Comparison of ENCODE assay signal across 8 cellular contexts in genomic region chr22:30694638-30695350, GRCh38. TPM values are rescaled to one million over a fixed set of nuclear protein-coding genes. Genes with fewer than 3 reads are reported as not detected.
DNase-seq lines count a peak whose midpoint lies in the region; ATAC-seq and TF ChIP-seq lines count a peak whose summit lies in the region.

Gene OSBP2, plus strand, starts transcription at chr22:30694874. Its CDS starts 36 bp downstream, at chr22:30694910.

- peak within 1 kb of the TSS; percentile 98 for H3K4me2 ChIP-seq in mesendoderm (ENCODE audit: low read length)

- POLR2A ChIA-PET in activated CD8-positive, alpha-beta T cell treated with anti-CD3 and anti-CD28 coated beads for 36 hours (lab: Charles Lee) = interaction anchor here (0.7 to 1.8 kb wide), 4 partner anchors 8 to 129 kb away, joined by 3 to 10 read pairs (median 3); no protein-coding TSS in a partner anchor

- no peak within 1 kb of the TSS for H4K5ac ChIP-seq in mesendoderm (ENCODE audit: low read length)

- H3K79me1 ChIP-seq in mesendoderm (ENCODE audit: low read length) = no peaks in the 10 kb centered on the region

- H3K36me3 ChIP-seq in mesendoderm (ENCODE audit: control insufficient read depth, insufficient read depth, low read length) = no peaks in the 10 kb centered on the region

- H3K4me1 ChIP-seq in mesendoderm (ENCODE audit: control insufficient read depth, low read depth, low read length) = no peaks in the 10 kb centered on the region

- no CpG with 5 or more reads among the region's 88 CpGs for WGBS in mesendoderm (ENCODE audit: extremely low coverage, insufficient coverage, low lambda C conversion rate)

- ATAC-seq in activated CD8-positive, alpha-beta T cell treated with anti-CD3 and anti-CD28 coated beads for 36 hours = peak; percentile 63
- peak; percentile 67 for ATAC-seq in effector memory CD8-positive, alpha-beta T cell (replicated peaks)
- ATAC-seq in GM18858 (IDR thresholded peaks at IDR 0.05; ENCODE audit: unreplicated experiment) (no peak), HG02840 (IDR thresholded peaks at IDR 0.05; ENCODE audit: low FRiP score, unreplicated experiment) (no peak)

- no peak within 1 kb of the TSS for H2BK15ac ChIP-seq in mesendoderm (replicated peaks; ENCODE audit: low read depth)

- in situ Hi-C loops in Caki2 (cut with HindIII; ENCODE audit: low pct_unique_long_range_greater_than_20kb, low sequenced_read_pairs) = no loop called here

- H3K27me3 ChIP-seq in mesendoderm (ENCODE audit: insufficient read depth, low read length, poor library complexity) = peaks cover 8% of the 10 kb centered on the region

- no peak within 1 kb of the TSS for H3K18ac ChIP-seq in mesendoderm (ENCODE audit: low read length)

- H3K56ac ChIP-seq in mesendoderm (ENCODE audit: low read length) = peak within 1 kb of the TSS; percentile 93

- H3K36me3 Mint-ChIP-seq in activated CD8-positive, alpha-beta T cell treated with anti-CD3 and anti-CD28 coated beads for 36 hours (ENCODE audit: low read depth) = no peaks in the 10 kb centered on the region
- H3K36me3 Mint-ChIP-seq in effector memory CD8-positive, alpha-beta T cell (ENCODE audit: insufficient read depth) = no peaks in the 10 kb centered on the region
- no peaks in the 10 kb centered on the region for H3K36me3 Mint-ChIP-seq in stimulated activated naive CD8-positive, alpha-beta T cell treated with anti-CD3 and anti-CD28 coated beads, Interleukin-15, Interleukin-2, amounts not matched to agents 100 ng/mL and 50 ng/mL, for 24 hours (ENCODE audit: low read depth)

- H2BK5ac ChIP-seq in mesendoderm (ENCODE audit: low read length) = no peak within 1 kb of the TSS

- H2AK5ac ChIP-seq in mesendoderm (ENCODE audit: low read length) = no peak within 1 kb of the TSS

- H3K4me1 Mint-ChIP-seq in activated CD8-positive, alpha-beta T cell treated with anti-CD3 and anti-CD28 coated beads for 36 hours (ENCODE audit: low read depth) = peaks cover 8% of the 10 kb centered on the region
- H3K4me1 Mint-ChIP-seq in effector memory CD8-positive, alpha-beta T cell (ENCODE audit: low read depth in 2 of 2) = peaks cover 0 to 7% of the 10 kb centered on the region in 2 donors
- peaks cover 5% of the 10 kb centered on the region for H3K4me1 Mint-ChIP-seq in stimulated activated naive CD8-positive, alpha-beta T cell treated with anti-CD3 and anti-CD28 coated beads, Interleukin-15, Interleukin-2, amounts not matched to agents 100 ng/mL and 50 ng/mL, for 24 hours (ENCODE audit: low read depth)

- H3K27ac Mint-ChIP-seq in activated CD8-positive, alpha-beta T cell treated with anti-CD3 and anti-CD28 coated beads for 36 hours = peak within 1 kb of the TSS; percentile 72
- H3K27ac Mint-ChIP-seq in effector memory CD8-positive, alpha-beta T cell = peak within 1 kb of the TSS in 1 of 2 donors; percentile 49
- H3K27ac Mint-ChIP-seq in stimulated activated naive CD8-positive, alpha-beta T cell treated with anti-CD3 and anti-CD28 coated beads, Interleukin-15, Interleukin-2, amounts not matched to agents 100 ng/mL and 50 ng/mL, for 24 hours = peak within 1 kb of the TSS; percentile 47

- peak within 1 kb of the TSS; percentile 88 for H3K9ac ChIP-seq in mesendoderm (ENCODE audit: low read length)

- intact Hi-C loops in activated CD8-positive, alpha-beta T cell treated with anti-CD3 and anti-CD28 coated beads for 36 hours (cut with micrococcal nuclease) = no loop called here

- DNase-seq in Caki2 (ENCODE audit: low read depth) = peak; percentile 23
- DNase-seq in Jurkat, Clone E6-1 (ENCODE audit: low read depth, low spot score) = no peak
- peak; percentile 24 for DNase-seq in activated CD8-positive, alpha-beta T cell treated with anti-CD3 and anti-CD28 coated beads for 36 hours
- peak in 2 of 3 experiments; percentile 17 to 19 for DNase-seq in effector memory CD8-positive, alpha-beta T cell
- DNase-seq in mesendoderm = no peak

- no peak within 1 kb of the TSS for H3K27ac ChIP-seq in mesendoderm (ENCODE audit: low read depth, low read length)

- peak within 1 kb of the TSS; percentile 74 for H3K4me3 Mint-ChIP-seq in activated CD8-positive, alpha-beta T cell treated with anti-CD3 and anti-CD28 coated beads for 36 hours
- H3K4me3 Mint-ChIP-seq in effector memory CD8-positive, alpha-beta T cell = peak within 1 kb of the TSS; percentile 80 to 81
- peak within 1 kb of the TSS; percentile 83 for H3K4me3 Mint-ChIP-seq in stimulated activated naive CD8-positive, alpha-beta T cell treated with anti-CD3 and anti-CD28 coated beads, Interleukin-15, Interleukin-2, amounts not matched to agents 100 ng/mL and 50 ng/mL, for 24 hours

- no peak for TF ChIP-seq CTCF in activated CD8-positive, alpha-beta T cell treated with anti-CD3 and anti-CD28 coated beads for 36 hours (IDR thresholded peaks at IDR 0.05)

- H4K8ac ChIP-seq in mesendoderm (ENCODE audit: low read depth, low read length) = no peak within 1 kb of the TSS

- peak within 1 kb of the TSS; percentile 37 for H3K23ac ChIP-seq in mesendoderm (ENCODE audit: low read length)

- H3K4me3 ChIP-seq in Jurkat, Clone E6-1 (ENCODE audit: low read length) = peak within 1 kb of the TSS; percentile 79
- peak within 1 kb of the TSS; percentile 62 for H3K4me3 ChIP-seq in mesendoderm (ENCODE audit: low read length)

- CTCF ChIA-PET in activated CD8-positive, alpha-beta T cell treated with anti-CD3 and anti-CD28 coated beads for 36 hours (lab: Charles Lee) = interaction anchor here (0.9 to 2.4 kb wide), 2 partner anchors 8 to 60 kb away, joined by 3 to 8 read pairs; no protein-coding TSS in a partner anchor

- H3K4ac ChIP-seq in mesendoderm (ENCODE audit: low read depth, low read length) = no peak within 1 kb of the TSS

- no peaks in the 10 kb centered on the region for H3K9me3 Mint-ChIP-seq in activated CD8-positive, alpha-beta T cell treated with anti-CD3 and anti-CD28 coated beads for 36 hours
- H3K9me3 Mint-ChIP-seq in effector memory CD8-positive, alpha-beta T cell = no peaks in the 10 kb centered on the region
- no peaks in the 10 kb centered on the region for H3K9me3 Mint-ChIP-seq in stimulated activated naive CD8-positive, alpha-beta T cell treated with anti-CD3 and anti-CD28 coated beads, Interleukin-15, Interleukin-2, amounts not matched to agents 100 ng/mL and 50 ng/mL, for 24 hours

- H3K27me3 Mint-ChIP-seq in activated CD8-positive, alpha-beta T cell treated with anti-CD3 and anti-CD28 coated beads for 36 hours = peaks cover 17% of the 10 kb centered on the region
- H3K27me3 Mint-ChIP-seq in effector memory CD8-positive, alpha-beta T cell = peaks cover 12 to 24% of the 10 kb centered on the region in 2 donors
- peaks cover 25% of the 10 kb centered on the region for H3K27me3 Mint-ChIP-seq in stimulated activated naive CD8-positive, alpha-beta T cell treated with anti-CD3 and anti-CD28 coated beads, Interleukin-15, Interleukin-2, amounts not matched to agents 100 ng/mL and 50 ng/mL, for 24 hours

- no peaks in the 10 kb centered on the region for H3K79me2 ChIP-seq in mesendoderm (ENCODE audit: control insufficient read depth, insufficient read depth, low read length)

- H2BK120ac ChIP-seq in mesendoderm (ENCODE audit: low read depth, low read length) = no peak within 1 kb of the TSS

RNA-seq across cellular contexts. Expression of gene OSBP2, which starts in this region (rescaled TPM):
- 1.1 and 2.1 TPM in 2 replicates for total RNA-seq in Caki2 (2014; rRNA removed; shearing (Covaris generic); ENCODE audit: low replicate concordance)
- polyA plus RNA-seq in Jurkat, Clone E6-1 (2012; ENCODE audit: insufficient read depth, insufficient read length) = 7.1 TPM
- under 1 TPM; 0.58 to 0.72 TPM for total RNA-seq in activated CD8-positive, alpha-beta T cell treated with anti-CD3 and anti-CD28 coated beads for 36 hours
- polyA plus RNA-seq in mesendoderm (2013, experiment 1 of 2) = 1.5 TPM
- 1.8 TPM for polyA plus RNA-seq in mesendoderm (2013, experiment 2 of 2)

Comparison
In these comparisons a context has a peak if more than half of its experiments do, and no peak if none do; other contexts are left out.
1. Peak in DNase-seq and ATAC-seq in activated CD8-positive, alpha-beta T cell treated with anti-CD3 and anti-CD28 coated beads for 36 hours; RNA of the gene not detected or under 1 TPM.
2. DNase-seq: peak in Caki2 (single experiment) and effector memory CD8-positive, alpha-beta T cell (2 of 3); none in Jurkat, Clone E6-1 (single experiment) and mesendoderm (single experiment).
3. Peak in every context shown above with its lines, with median percentiles within 50 percentile points of each other: H3K4me3 Mint-ChIP-seq.